1 cellular context compared by ENCODE assay signal in the genomic region with DNA sequence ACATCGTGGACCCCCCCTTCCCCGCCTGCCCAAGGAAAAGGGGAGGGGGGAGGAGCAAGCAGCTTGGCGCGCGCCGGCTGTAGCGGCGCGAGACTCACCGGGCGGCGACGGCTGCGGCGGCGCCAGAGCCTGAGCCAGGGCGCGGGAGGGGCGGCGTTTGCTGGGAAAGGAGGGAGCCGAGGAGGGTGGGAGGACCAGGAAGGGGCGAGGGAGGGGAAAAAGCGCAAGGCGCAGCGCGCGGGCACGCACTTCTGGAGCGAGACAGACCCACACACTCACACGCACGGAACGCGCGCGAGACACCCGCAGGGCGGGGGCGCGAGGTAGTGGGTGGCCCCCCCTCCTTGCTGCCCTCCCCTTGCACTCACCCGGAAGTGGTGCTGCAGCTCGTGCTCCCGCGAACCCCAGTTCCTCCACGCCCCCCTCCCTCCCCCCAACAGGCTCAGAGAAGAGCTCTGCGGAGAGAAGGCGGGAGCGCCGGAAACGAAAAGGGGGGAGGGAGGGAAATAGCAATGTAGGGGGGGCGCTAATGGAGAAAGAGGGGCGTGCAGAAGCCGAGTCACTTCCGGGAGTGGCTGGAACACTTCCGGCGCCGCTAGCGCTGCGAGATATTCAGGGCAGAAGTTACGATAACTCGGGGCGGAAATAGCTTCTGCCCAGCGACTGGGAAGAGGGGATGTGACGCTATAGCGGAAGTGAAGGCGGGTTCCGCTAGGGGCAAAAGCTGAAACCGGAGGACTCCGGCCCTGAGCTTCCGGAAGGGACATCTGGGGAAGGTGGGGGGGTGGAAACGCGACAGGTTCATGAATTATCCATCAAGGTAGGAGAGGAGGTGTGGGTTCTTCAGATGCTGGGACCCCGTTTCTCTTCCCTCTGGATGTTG.
TF ChIP-seq lines count a peak whose summit lies in the region.

A gene (minus strand): TSS at position 376 of the 883 bp plus-strand sequence. CDS start 9,855 bp downstream, outside the sequence.

TF ChIP-seq in liver, 16 proteins besides CTCF, POLR2A, EP300 and RAD21 (continued from another document):
- TF ChIP-seq, protein P1, sequence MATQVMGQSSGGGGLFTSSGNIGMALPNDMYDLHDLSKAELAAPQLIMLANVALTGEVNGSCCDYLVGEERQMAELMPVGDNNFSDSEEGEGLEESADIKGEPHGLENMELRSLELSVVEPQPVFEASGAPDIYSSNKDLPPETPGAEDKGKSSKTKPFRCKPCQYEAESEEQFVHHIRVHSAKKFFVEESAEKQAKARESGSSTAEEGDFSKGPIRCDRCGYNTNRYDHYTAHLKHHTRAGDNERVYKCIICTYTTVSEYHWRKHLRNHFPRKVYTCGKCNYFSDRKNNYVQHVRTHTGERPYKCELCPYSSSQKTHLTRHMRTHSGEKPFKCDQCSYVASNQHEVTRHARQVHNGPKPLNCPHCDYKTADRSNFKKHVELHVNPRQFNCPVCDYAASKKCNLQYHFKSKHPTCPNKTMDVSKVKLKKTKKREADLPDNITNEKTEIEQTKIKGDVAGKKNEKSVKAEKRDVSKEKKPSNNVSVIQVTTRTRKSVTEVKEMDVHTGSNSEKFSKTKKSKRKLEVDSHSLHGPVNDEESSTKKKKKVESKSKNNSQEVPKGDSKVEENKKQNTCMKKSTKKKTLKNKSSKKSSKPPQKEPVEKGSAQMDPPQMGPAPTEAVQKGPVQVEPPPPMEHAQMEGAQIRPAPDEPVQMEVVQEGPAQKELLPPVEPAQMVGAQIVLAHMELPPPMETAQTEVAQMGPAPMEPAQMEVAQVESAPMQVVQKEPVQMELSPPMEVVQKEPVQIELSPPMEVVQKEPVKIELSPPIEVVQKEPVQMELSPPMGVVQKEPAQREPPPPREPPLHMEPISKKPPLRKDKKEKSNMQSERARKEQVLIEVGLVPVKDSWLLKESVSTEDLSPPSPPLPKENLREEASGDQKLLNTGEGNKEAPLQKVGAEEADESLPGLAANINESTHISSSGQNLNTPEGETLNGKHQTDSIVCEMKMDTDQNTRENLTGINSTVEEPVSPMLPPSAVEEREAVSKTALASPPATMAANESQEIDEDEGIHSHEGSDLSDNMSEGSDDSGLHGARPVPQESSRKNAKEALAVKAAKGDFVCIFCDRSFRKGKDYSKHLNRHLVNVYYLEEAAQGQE (IDR thresholded peaks at IDR 0.05) = peak; percentile 65
- TF ChIP-seq, protein P2, sequence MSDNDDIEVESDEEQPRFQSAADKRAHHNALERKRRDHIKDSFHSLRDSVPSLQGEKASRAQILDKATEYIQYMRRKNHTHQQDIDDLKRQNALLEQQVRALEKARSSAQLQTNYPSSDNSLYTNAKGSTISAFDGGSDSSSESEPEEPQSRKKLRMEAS (IDR thresholded peaks at IDR 0.05) = peak; percentile 100
- TF ChIP-seq RXRA (IDR thresholded peaks at IDR 0.05) (peak; percentile 74 to 87), NR2F2 (IDR thresholded peaks at IDR 0.05) (peak; percentile 81), SP1 (IDR thresholded peaks at IDR 0.05) (peak; percentile 89), HNF4G (IDR thresholded peaks at IDR 0.05) (no peak), HNF4A (conservative IDR thresholded peaks at IDR 0.05) (peak; percentile 64), FOXA1 (IDR thresholded peaks at IDR 0.05) (peak; percentile 60)
